ENCODE assay signal across 1 cellular context in the genomic region with DNA sequence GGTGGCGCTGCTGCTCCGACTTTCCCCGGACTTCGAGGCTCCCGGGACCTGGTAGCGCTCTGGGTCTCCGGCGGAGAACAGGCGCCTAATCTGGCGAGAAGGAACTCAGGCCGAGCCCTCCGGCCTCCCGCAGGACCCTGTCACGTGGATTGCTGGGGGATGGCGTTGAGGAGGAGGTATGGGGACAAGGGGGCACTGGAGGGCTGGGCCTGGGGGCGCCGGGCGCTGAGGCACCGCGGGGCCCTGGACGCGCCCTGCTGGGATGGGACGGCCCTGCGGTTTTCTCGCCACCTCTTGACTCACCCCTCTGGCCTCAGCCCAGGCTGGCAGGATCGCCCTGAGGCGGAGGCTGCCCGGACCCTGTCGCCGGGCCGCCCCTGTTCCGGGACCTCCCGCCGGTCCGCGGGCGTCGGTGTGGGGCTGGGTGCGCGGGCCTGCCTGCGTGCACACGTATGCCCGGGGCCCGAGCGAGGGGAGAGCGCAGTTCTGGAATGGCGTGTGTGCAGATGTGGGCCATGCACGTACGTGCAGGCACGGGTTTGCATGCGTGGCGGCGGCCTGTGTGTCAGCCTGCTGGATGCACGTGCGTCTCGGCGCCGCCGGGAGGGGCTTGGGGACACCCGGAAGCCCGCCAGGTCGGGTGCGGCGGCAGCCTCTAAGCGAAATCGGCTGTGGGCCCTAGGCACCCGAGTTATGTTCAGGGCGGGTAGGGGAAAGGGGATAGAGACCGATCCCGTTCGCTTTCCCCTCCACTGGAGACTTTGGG.
TF ChIP-seq lines count a peak whose summit lies in the region.

No MANE protein-coding gene starts in this region.

TF ChIP-seq in HEK293, 187 proteins besides CTCF, POLR2A, EP300 and RAD21 (continued from another document):
- peak; percentile 3; the same call in 1 of the 2 replicates for TF ChIP-seq ZSCAN30 (tag by site-specific recombination; IDR thresholded peaks at IDR 0.05)
- 0 out of 2 replicates have a peak, but pooled peaks have one; percentile 50 for TF ChIP-seq ZNF121 (tag by site-specific recombination; IDR thresholded peaks at IDR 0.05)
- TF ChIP-seq, protein P1, sequence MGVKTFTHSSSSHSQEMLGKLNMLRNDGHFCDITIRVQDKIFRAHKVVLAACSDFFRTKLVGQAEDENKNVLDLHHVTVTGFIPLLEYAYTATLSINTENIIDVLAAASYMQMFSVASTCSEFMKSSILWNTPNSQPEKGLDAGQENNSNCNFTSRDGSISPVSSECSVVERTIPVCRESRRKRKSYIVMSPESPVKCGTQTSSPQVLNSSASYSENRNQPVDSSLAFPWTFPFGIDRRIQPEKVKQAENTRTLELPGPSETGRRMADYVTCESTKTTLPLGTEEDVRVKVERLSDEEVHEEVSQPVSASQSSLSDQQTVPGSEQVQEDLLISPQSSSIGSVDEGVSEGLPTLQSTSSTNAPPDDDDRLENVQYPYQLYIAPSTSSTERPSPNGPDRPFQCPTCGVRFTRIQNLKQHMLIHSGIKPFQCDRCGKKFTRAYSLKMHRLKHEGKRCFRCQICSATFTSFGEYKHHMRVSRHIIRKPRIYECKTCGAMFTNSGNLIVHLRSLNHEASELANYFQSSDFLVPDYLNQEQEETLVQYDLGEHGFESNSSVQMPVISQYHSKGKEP (tag by site-specific recombination; IDR thresholded peaks at IDR 0.05): peak; percentile 91
- TF ChIP-seq, protein P2, sequence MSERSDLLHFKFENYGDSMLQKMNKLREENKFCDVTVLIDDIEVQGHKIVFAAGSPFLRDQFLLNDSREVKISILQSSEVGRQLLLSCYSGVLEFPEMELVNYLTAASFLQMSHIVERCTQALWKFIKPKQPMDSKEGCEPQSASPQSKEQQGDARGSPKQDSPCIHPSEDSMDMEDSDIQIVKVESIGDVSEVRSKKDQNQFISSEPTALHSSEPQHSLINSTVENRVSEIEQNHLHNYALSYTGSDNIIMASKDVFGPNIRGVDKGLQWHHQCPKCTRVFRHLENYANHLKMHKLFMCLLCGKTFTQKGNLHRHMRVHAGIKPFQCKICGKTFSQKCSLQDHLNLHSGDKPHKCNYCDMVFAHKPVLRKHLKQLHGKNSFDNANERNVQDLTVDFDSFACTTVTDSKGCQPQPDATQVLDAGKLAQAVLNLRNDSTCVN (tag by site-specific recombination; optimal IDR thresholded peaks at IDR 0.05): peak; percentile 99
- TF ChIP-seq MEIS1 (CRISPR knock-in tag; IDR thresholded peaks at IDR 0.05; ENCODE audit: borderline replicate concordance): 0 out of 2 replicates have a peak, but pooled peaks have one; percentile 56
- TF ChIP-seq ZBTB8A (tag by site-specific recombination; IDR thresholded peaks at IDR 0.05): peak; percentile 98
- peak; percentile 78; the same call in 1 of the 2 replicates for TF ChIP-seq KLF8 (tag by site-specific recombination; IDR thresholded peaks at IDR 0.05)
- TF ChIP-seq ZNF335 (tag by site-specific recombination; conservative IDR thresholded peaks at IDR 0.05): peak; percentile 92
- TF ChIP-seq, protein P3, sequence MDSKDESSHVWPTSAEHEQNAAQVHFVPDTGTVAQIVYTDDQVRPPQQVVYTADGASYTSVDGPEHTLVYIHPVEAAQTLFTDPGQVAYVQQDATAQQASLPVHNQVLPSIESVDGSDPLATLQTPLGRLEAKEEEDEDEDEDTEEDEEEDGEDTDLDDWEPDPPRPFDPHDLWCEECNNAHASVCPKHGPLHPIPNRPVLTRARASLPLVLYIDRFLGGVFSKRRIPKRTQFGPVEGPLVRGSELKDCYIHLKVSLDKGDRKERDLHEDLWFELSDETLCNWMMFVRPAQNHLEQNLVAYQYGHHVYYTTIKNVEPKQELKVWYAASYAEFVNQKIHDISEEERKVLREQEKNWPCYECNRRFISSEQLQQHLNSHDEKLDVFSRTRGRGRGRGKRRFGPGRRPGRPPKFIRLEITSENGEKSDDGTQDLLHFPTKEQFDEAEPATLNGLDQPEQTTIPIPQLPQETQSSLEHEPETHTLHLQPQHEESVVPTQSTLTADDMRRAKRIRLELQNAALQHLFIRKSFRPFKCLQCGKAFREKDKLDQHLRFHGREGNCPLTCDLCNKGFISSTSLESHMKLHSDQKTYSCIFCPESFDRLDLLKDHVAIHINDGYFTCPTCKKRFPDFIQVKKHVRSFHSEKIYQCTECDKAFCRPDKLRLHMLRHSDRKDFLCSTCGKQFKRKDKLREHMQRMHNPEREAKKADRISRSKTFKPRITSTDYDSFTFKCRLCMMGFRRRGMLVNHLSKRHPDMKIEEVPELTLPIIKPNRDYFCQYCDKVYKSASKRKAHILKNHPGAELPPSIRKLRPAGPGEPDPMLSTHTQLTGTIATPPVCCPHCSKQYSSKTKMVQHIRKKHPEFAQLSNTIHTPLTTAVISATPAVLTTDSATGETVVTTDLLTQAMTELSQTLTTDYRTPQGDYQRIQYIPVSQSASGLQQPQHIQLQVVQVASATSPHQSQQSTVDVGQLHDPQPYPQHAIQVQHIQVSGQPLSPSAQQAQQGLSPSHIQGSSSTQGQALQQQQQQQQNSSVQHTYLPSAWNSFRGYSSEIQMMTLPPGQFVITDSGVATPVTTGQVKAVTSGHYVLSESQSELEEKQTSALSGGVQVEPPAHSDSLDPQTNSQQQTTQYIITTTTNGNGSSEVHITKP (tag by site-specific recombination; IDR thresholded peaks at IDR 0.05): peak; percentile 53; the same call in 1 of the 2 replicates
- TF ChIP-seq, protein P4, sequence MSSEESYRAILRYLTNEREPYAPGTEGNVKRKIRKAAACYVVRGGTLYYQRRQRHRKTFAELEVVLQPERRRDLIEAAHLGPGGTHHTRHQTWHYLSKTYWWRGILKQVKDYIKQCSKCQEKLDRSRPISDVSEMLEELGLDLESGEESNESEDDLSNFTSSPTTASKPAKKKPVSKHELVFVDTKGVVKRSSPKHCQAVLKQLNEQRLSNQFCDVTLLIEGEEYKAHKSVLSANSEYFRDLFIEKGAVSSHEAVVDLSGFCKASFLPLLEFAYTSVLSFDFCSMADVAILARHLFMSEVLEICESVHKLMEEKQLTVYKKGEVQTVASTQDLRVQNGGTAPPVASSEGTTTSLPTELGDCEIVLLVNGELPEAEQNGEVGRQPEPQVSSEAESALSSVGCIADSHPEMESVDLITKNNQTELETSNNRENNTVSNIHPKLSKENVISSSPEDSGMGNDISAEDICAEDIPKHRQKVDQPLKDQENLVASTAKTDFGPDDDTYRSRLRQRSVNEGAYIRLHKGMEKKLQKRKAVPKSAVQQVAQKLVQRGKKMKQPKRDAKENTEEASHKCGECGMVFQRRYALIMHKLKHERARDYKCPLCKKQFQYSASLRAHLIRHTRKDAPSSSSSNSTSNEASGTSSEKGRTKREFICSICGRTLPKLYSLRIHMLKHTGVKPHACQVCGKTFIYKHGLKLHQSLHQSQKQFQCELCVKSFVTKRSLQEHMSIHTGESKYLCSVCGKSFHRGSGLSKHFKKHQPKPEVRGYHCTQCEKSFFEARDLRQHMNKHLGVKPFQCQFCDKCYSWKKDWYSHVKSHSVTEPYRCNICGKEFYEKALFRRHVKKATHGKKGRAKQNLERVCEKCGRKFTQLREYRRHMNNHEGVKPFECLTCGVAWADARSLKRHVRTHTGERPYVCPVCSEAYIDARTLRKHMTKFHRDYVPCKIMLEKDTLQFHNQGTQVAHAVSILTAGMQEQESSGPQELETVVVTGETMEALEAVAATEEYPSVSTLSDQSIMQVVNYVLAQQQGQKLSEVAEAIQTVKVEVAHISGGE (tag by site-specific recombination; conservative IDR thresholded peaks at IDR 0.05; ENCODE audit: low read depth): peak; percentile 56; the same call in 1 of the 2 replicates
